In the genomic region with DNA sequence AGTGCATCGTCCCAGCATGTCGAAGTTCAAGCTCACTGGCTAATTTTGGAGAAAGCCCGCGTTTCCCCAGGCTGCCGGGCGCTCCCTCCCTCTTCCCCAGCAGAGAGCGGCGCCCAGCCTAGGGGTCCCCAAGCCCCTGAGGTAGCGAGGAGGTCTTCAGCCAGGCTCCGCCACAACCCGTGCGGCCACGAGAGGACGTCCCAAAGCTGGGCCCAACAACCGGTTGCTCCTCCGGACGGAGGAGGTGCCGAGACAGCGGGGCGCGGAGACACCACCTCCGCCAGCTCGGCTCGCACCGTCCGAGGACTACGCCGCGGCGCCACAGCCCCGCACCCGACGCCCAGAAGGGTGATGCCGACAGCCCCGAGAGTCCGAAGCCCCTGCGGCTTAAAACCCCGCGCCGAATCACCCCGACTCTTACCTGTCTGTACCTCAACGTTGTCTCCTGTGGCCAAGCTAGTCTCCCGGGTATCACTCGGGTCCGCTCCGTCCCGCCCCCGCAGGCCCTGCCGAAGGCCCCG, we compare ENCODE assay signal across 8 cellular contexts. TPM values are rescaled to one million over a fixed set of nuclear protein-coding genes. Genes with fewer than 3 reads are reported as not detected.
DNase-seq lines count a peak whose midpoint lies in the region; ATAC-seq and TF ChIP-seq lines count a peak whose summit lies in the region.

A gene with protein sequence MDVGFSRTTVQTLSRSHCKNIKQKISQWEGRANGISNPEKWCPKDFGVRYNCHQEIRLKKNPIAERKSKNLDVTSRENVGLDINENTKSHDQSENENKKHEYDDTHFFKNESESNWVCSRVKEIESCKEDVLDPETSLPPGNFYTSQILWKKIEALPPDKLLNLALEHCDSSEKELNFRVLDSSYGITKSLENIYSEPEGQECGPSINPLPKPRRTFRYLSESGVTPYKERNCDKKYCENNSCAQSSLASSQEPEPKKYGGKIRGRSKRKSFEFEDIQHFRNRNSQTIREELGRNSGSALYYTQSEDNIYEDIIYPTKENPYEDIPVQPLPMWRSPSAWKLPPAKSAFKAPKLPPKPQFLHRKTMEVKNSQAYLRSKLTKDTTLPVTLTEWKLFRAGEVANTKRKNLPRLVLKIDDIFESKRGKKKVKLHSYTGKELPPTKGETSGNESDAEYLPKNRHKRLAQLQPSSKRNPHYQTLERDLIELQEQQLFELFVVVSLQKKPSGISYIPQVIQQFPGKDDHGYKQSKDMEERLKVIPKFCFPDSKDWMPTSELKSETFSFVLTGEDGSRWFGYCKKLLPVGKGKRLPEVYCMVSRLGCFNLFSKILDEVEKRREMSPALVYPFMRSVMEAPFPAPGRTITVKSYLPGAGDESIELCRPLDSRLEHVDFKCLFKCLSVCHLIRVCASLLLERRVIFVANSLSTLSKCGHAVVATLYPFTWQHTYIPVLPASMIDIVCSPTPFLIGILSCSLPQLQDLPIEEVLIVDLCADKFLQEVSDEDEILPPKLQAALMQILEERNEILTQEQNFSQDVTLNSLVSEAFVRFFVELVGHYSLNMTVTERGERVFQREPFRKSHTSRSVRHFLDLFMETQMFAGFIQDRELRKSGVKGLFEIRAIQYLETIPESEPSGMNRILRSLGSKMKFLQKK (minus strand): TSS at position 488 of the 521 bp plus-strand sequence. CDS start 44,065 bp downstream, outside the sequence.

- ATAC-seq in GM18520 (IDR thresholded peaks at IDR 0.05; ENCODE audit: unreplicated experiment) (peak; percentile 27), HG03025 (IDR thresholded peaks at IDR 0.05; ENCODE audit: low FRiP score, unreplicated experiment) (peak; percentile 73), T-helper 17 cell (peak; percentile 59)

- H3K27ac Mint-ChIP-seq in T-helper 17 cell (peak within 1 kb of the TSS; percentile 75), glutamatergic neuron (ENCODE audit: unreplicated experiment) (peak within 1 kb of the TSS; percentile 44)

- peak within 1 kb of the TSS; percentile 81 for H3K9ac ChIP-seq in rectal smooth muscle tissue (ENCODE audit: low read length)

- H3K9me3 Mint-ChIP-seq in glutamatergic neuron (ENCODE audit: unreplicated experiment): peaks cover 2% of the 10 kb centered on the region

- H3K27me3 ChIP-seq in A673 (replicated peaks; ENCODE audit: insufficient read depth, low read depth, low read length, poor library complexity) (no peaks in the 10 kb centered on the region), rectal smooth muscle tissue (ENCODE audit: control insufficient read depth, insufficient read depth, low read length) (no peaks in the 10 kb centered on the region)

- H3K9me3 ChIP-seq in A673 (ENCODE audit: low read depth, low read length, poor library complexity, severe bottlenecking) (no peaks in the 10 kb centered on the region), T-helper 17 cell (ENCODE audit: control insufficient read depth, low read length, poor library complexity, severe bottlenecking) (no peaks in the 10 kb centered on the region)

- TSS peak; percentile 57 for BruUV-seq in A673 (replicated peaks; lab: Mats Ljungman, UMichigan)

- H3K27ac ChIP-seq in A673 (ENCODE audit: low read depth, low read length, poor library complexity, severe bottlenecking): no peak within 1 kb of the TSS
- H3K27ac ChIP-seq in rectal smooth muscle tissue (ENCODE audit: low read depth, low read length): peak within 1 kb of the TSS; percentile 48

- peaks cover 16% of the 10 kb centered on the region for H3K4me1 Mint-ChIP-seq in T-helper 17 cell
- H3K4me1 Mint-ChIP-seq in glutamatergic neuron (ENCODE audit: low read depth, unreplicated experiment): no peaks in the 10 kb centered on the region

- POLR2A ChIA-PET in A673 (lab: Charles Lee; ENCODE audit: low non-redundant PET): no interaction called here

- CTCF ChIA-PET in A673 (lab: Charles Lee): interaction anchor here (1.1 kb wide), 1 partner anchor 690 kb away, joined by 4 read pairs; a partner anchor contains a TSS

- H3K36me3 ChIP-seq in A673 (ENCODE audit: insufficient read depth, low read length, poor library complexity, severe bottlenecking): no peaks in the 10 kb centered on the region
- H3K36me3 ChIP-seq in rectal smooth muscle tissue (ENCODE audit: control insufficient read depth, insufficient read depth, low read length): no peaks in the 10 kb centered on the region

- H3K27me3 Mint-ChIP-seq in T-helper 17 cell (peaks cover 30% of the 10 kb centered on the region), glutamatergic neuron (ENCODE audit: unreplicated experiment) (peaks cover 2% of the 10 kb centered on the region)

- DNase-seq in A673 (ENCODE audit: low spot score): no peak
- DNase-seq in T-helper 17 cell: no peak
- no peak for DNase-seq in glutamatergic neuron
- no peak for DNase-seq in CD1c-positive myeloid dendritic cell (ENCODE audit: extremely low spot score)
- DNase-seq in cerebellum (ENCODE audit: low spot score): no peak

- H3K4me3 Mint-ChIP-seq in T-helper 17 cell: peak within 1 kb of the TSS; percentile 96
- H3K4me3 Mint-ChIP-seq in glutamatergic neuron (ENCODE audit: unreplicated experiment): peak within 1 kb of the TSS; percentile 91

- intact Hi-C loops in A673 (cut with micrococcal nuclease; ENCODE audit: unreplicated experiment): loop anchor here (5.0 to 10.0 kb wide), 2 partner anchors 325 to 692 kb away; a partner anchor contains a TSS

- H3K36me3 Mint-ChIP-seq in T-helper 17 cell (ENCODE audit: low read depth) (peaks cover 3% of the 10 kb centered on the region), glutamatergic neuron (ENCODE audit: unreplicated experiment) (no peaks in the 10 kb centered on the region)

- H3K4me1 ChIP-seq in A673 (ENCODE audit: insufficient read depth, low read length, poor library complexity, severe bottlenecking): no peaks in the 10 kb centered on the region
- no peaks in the 10 kb centered on the region for H3K4me1 ChIP-seq in rectal smooth muscle tissue (ENCODE audit: control insufficient read depth, insufficient read depth, low read length)

- no peak for TF ChIP-seq CTCF in A673 (conservative IDR thresholded peaks at IDR 0.05; ENCODE audit: low read depth, low read length)
- no peak for TF ChIP-seq CTCF in glutamatergic neuron (IDR thresholded peaks at IDR 0.05; ENCODE audit: partially characterized antibody, unreplicated experiment)

- peak within 1 kb of the TSS; percentile 70 for H3K4me3 ChIP-seq in A673 (ENCODE audit: low read depth, low read length, poor library complexity, severe bottlenecking)
- peak within 1 kb of the TSS; percentile 88 for H3K4me3 ChIP-seq in rectal smooth muscle tissue (ENCODE audit: low read length)

RNA-seq across cellular contexts. Expression of the gene that starts here (rescaled TPM):
- total RNA-seq in A673 (2021) (1.9 and 2.5 TPM in 2 replicates), T-helper 17 cell (1 to 10 TPM; 1.1 to 5.1 TPM), glutamatergic neuron (ENCODE audit: unreplicated experiment) (0.54 TPM), cerebellum (1.6 TPM)
